Comparison of ENCODE assay signal across 18 cellular contexts in the genomic region with DNA sequence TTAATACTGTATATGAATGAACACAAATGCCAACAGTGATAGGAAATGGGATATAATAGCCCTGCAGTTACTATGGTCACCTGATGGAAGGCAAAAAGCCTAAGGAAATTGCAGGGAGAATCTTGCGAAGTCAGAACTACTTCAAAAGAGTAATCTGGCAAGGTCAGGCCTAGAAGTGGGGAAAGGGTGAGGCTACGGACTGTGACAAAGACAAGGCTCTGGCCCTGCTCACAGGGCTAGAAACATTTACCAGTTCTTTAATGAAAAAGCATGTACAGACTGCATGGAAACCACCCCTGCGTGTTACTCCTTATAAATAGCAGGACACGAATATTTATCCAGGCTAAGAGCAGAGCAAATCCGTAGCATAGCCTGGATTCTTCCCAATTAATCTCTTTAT.
"Had no signal": no experiment of that assay in that cellular context is flagged by ENCODE, and none has a peak within 500 bp of the region (broad histone marks: within the 10 kb centered on the region; RNA-seq: fewer than 3 reads in every experiment).

No MANE protein-coding gene starts in this region.

- H3K9me3 Mint-ChIP-seq: immature natural killer cell had no signal

- H3K4me3 ChIP-seq: left lung, lung, sigmoid colon, skin epidermis, stomach, thyroid gland, upper lobe of left lung, uterus had no signal

- H3K36me3 Mint-ChIP-seq: immature natural killer cell, naive B cell had no signal

- H3K27me3 Mint-ChIP-seq: naive B cell had no signal

- DNase-seq: effector memory CD4-positive, alpha-beta T cell; immature natural killer cell; left lung; mesenchymal stem cell; naive B cell; nephron progenitor cell; posterior cingulate gyrus; sigmoid colon; stimulated activated CD4-positive, alpha-beta T cell treated with anti-CD3 and anti-CD28 coated beads, Interleukin-12 subunit alpha, Interleukin-12 subunit beta, amount 100 ng/mL, for 4 hours; stimulated activated naive CD4-positive, alpha-beta T cell; stomach; substantia nigra; thyroid gland; upper lobe of left lung; uterus had no signal

- H3K36me3 ChIP-seq: left lung, sigmoid colon, stomach, thyroid gland, upper lobe of left lung had no signal

- H3K4me1 ChIP-seq: left lung, sigmoid colon, stomach, thyroid gland, upper lobe of left lung, uterus had no signal

- H3K27ac Mint-ChIP-seq: immature natural killer cell, nephron progenitor cell had no signal

- H3K4me1 Mint-ChIP-seq: immature natural killer cell, nephron progenitor cell had no signal

- H3K27ac ChIP-seq: left lung, sigmoid colon, skin epidermis, stomach, thyroid gland, upper lobe of left lung, uterus had no signal

- H3K27me3 ChIP-seq: left lung, sigmoid colon, stomach, thyroid gland, upper lobe of left lung, uterus had no signal

- H3K4me3 Mint-ChIP-seq: immature natural killer cell, naive B cell, nephron progenitor cell had no signal

- H3K9me3 ChIP-seq: left lung, sigmoid colon, stomach, thyroid gland, upper lobe of left lung, uterus had no signal

- ATAC-seq: esophagus mucosa, left lung had no signal
